In the genomic region with DNA sequence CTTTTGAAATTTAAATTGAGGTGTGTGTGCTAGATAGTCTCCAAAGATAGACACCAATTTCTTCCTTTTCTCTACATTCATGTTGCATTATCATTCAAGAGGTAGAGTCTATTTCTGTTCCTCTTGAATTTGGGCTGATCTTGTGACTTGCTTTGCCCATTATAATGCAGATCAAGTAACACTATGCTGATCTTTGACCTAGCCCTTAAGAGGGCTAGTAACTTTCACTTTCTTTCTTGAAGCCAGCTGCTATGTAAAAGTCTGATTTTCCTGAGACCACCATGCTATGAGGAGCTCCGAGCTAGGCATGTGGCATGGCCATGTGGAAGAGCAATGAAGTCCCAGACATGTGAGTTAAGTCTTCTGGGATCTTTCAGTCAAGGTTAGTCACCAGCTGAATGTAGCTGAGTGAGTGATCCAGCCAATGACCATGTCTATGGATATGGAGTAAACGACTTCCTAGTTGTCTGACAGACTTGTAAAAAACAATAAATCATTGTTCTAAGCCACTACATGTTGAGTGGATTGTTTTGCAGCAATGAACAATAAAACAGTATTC, we compare ENCODE assay signal across 1 cellular context.
TF ChIP-seq lines count a peak whose summit lies in the region.

No MANE protein-coding gene starts in this region.

TF ChIP-seq in IMR-90, 13 proteins besides CTCF, POLR2A, EP300 and RAD21 (continued from another document):
- no peak for TF ChIP-seq FOS (IDR thresholded peaks at IDR 0.05; ENCODE audit: low read depth, low read length)
- TF ChIP-seq MAZ (IDR thresholded peaks at IDR 0.05; ENCODE audit: borderline replicate concordance, low read depth, low read length): no peak
- no peak for TF ChIP-seq SMC3 (IDR thresholded peaks at IDR 0.05; ENCODE audit: low read depth, low read length)
